Comparison of ENCODE assay signal across 1 cellular context in the genomic region with DNA sequence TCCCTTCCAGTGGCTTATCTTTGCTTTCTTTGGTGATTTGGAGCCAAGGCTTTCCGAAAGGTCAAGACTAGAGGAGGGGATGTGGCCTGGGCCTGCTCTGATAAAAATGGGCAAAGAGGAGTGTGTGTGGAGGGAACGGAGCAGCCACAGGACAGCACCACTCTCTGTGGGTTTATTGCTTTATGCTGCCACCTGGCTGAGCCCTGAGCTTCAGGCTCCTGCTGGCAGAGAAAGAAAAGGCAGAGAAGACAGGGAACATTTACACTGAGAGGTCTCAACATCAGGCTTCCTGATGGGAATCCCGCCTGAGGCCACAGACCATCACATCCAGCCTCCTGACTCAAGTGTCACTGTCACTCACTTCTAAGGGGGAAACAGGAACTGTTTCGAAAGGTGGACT.
TF ChIP-seq lines count a peak whose summit lies in the region.

No MANE protein-coding gene starts in this region.

TF ChIP-seq in GM23338, 12 proteins besides CTCF, POLR2A, EP300 and RAD21 (continued from another document):
- TF ChIP-seq ZNF462 (CRISPR knock-in tag; IDR thresholded peaks at IDR 0.05) = no peak
- TF ChIP-seq EZH2 (IDR thresholded peaks at IDR 0.05; ENCODE audit: low read depth, unreplicated experiment) = no peak
- TF ChIP-seq POLR2AphosphoS5 (IDR thresholded peaks at IDR 0.05; ENCODE audit: low read depth) = no peak
- TF ChIP-seq ETS1 (IDR thresholded peaks at IDR 0.05) = no peak
- TF ChIP-seq REST (IDR thresholded peaks at IDR 0.05; ENCODE audit: unreplicated experiment) = no peak
- TF ChIP-seq CREB1 (CRISPR knock-in tag; IDR thresholded peaks at IDR 0.05; ENCODE audit: low read depth) = no peak
- TF ChIP-seq EZH2phosphoT487 (IDR thresholded peaks at IDR 0.05; ENCODE audit: unreplicated experiment) = no peak
- no peak for TF ChIP-seq JUNB (IDR thresholded peaks at IDR 0.05; ENCODE audit: unreplicated experiment)
- TF ChIP-seq ZNF114 (CRISPR knock-in tag; IDR thresholded peaks at IDR 0.05) = no peak
- no peak for TF ChIP-seq STAT1 (IDR thresholded peaks at IDR 0.05; ENCODE audit: unreplicated experiment)
